Comparison of ENCODE assay signal across 1 cellular context in genomic region chr4:39045791-39046221, GRCh38.
A peak's percentile ranks its signal among the peaks of the same experiment; 100 is the strongest.
TF ChIP-seq lines count a peak whose summit lies in the region.

No MANE protein-coding gene starts in this region.

TF ChIP-seq in GM12878, 131 proteins besides CTCF, POLR2A, EP300 and RAD21 (continued from another document):
- TF ChIP-seq ZBTB4 (CRISPR knock-in tag; IDR thresholded peaks at IDR 0.05) (no peak), SMARCA5 (IDR thresholded peaks at IDR 0.05) (no peak), ATF7 (IDR thresholded peaks at IDR 0.05; ENCODE audit: low read depth) (peak; percentile 41; the same call in 1 of the 2 replicates), RUNX3 (IDR thresholded peaks at IDR 0.05; ENCODE audit: low read length) (peak; percentile 30; the same call in 1 of the 2 replicates), WRNIP1 (IDR thresholded peaks at IDR 0.05; ENCODE audit: borderline replicate concordance, low read depth, low read length) (no peak), TBL1XR1 (IDR thresholded peaks at IDR 0.05; ENCODE audit: low read depth, low read length) (no peak), MAX (IDR thresholded peaks at IDR 0.05; ENCODE audit: low read depth, low read length) (no peak), CREB1 (IDR thresholded peaks at IDR 0.05; ENCODE audit: low read depth) (0 out of 2 replicates have a peak, but pooled peaks have one; percentile 1), ATF2 (IDR thresholded peaks at IDR 0.05; ENCODE audit: low read length) (peak; percentile 53; the same call in 1 of the 2 replicates), HDGF (IDR thresholded peaks at IDR 0.05) (no peak), SIN3A (IDR thresholded peaks at IDR 0.05; ENCODE audit: low read depth, low read length) (no peak), ZNF384 (IDR thresholded peaks at IDR 0.05; ENCODE audit: borderline replicate concordance, low read depth, low read length) (peak; percentile 79)
